9 cellular contexts compared by ENCODE assay signal in the genomic region with DNA sequence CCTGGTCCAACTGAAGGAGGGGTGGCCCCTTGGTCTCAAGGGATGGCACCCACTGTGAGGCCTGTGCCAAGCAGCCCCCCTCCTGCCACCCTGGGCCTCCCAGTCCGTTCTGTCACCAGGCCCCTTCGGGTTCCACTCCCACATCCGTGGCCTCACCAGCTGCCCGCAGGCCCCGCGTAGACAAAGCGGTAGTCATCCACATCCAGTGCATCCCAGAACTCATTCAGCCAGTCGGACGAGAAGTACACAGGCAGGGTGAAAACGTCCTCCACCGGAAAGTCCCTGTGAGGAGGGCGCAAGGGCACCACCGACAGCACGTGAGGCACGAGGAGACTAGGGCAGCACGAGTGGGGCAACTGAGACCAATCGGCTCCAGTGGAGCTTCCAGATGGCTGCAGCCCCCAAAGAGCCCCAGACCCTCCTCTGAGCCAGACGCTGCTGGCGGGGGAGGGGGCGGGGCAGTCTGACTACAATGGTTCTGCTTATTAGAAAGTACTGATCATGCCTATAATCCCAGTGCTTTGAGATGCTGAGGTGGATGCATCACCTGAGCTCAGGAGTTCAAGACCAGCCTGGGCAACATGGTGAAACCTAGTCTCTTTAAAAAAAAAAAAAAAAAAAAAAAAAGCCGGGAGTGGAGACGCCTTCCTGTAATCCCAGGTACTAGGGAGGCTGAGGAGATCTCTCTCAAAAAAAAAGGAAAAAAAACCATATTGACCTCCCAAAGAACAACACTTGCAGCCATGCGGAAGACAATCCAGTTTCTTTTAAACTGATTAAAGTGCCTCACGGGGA. TPM values are rescaled to one million over a fixed set of nuclear protein-coding genes. Genes with fewer than 3 reads are reported as not detected.
A peak's percentile ranks its signal among the peaks of the same experiment; 100 is the strongest.
DNase-seq lines count a peak whose midpoint lies in the region; ATAC-seq and TF ChIP-seq lines count a peak whose summit lies in the region.
"Had no signal": no experiment of that assay in that cellular context is flagged by ENCODE, and none has a peak within 500 bp of the region (broad histone marks: within the 10 kb centered on the region; RNA-seq: fewer than 3 reads in every experiment).

No MANE protein-coding gene starts in this region.

- no peak for ATAC-seq in GM21390 (IDR thresholded peaks at IDR 0.05; ENCODE audit: unreplicated experiment)

- peak overlapping the region; percentile 91 for H3K9ac ChIP-seq in HUES64 (ENCODE audit: low read depth, low read length)

- H3K27me3 ChIP-seq in A673 (replicated peaks; ENCODE audit: insufficient read depth, low read depth, low read length, poor library complexity) (no peaks in the 10 kb centered on the region), HUES64 (ENCODE audit: insufficient read depth, low read length) (no peaks in the 10 kb centered on the region), mononuclear cell (ENCODE audit: insufficient read depth, low read length) (no peaks in the 10 kb centered on the region)

- H3K27ac ChIP-seq in A673 (ENCODE audit: low read depth, low read length, poor library complexity, severe bottlenecking) = peak overlapping the region; percentile 85
- H3K27ac ChIP-seq in HUES64 (ENCODE audit: low read depth, low read length) = no peak overlapping the region

- TF ChIP-seq CTCF in A673 (conservative IDR thresholded peaks at IDR 0.05; ENCODE audit: low read depth, low read length) (no peak), chondrocyte (IDR thresholded peaks at IDR 0.05) (no peak)

- POLR2A ChIA-PET in A673 (lab: Charles Lee; ENCODE audit: low non-redundant PET) = no interaction called here

- TSS peak; percentile 75 for BruUV-seq in A673 (replicated peaks; lab: Mats Ljungman, UMichigan)

- peaks cover 4% of the 10 kb centered on the region for H3K4me1 ChIP-seq in A673 (ENCODE audit: insufficient read depth, low read length, poor library complexity, severe bottlenecking)
- peaks cover 10% of the 10 kb centered on the region; the same call in 1 of the 2 replicates for H3K4me1 ChIP-seq in HUES64 (ENCODE audit: insufficient read depth, low read length)
- H3K4me1 ChIP-seq in mononuclear cell (ENCODE audit: insufficient read depth, low read length) = peaks cover 27% of the 10 kb centered on the region

- no peaks in the 10 kb centered on the region for H3K9me3 Mint-ChIP-seq in chondrocyte (ENCODE audit: low read depth)

- H3K27ac Mint-ChIP-seq in chondrocyte (ENCODE audit: unreplicated experiment) = no peak overlapping the region

- no peak for DNase-seq in A673 (ENCODE audit: low spot score)
- DNase-seq in chondrocyte (ENCODE audit: low spot score) = no peak
- DNase-seq in mucosa of gallbladder (ENCODE audit: low spot score) = no peak
- DNase-seq in GOT3 (lab: John Stamatoyannopoulos, UW) = no peak
- DNase-seq in SIG-M5 (lab: John Stamatoyannopoulos, UW) = no peak
- DNase-seq: NCI-H2081 treated with DMSO at 0.1 percent for 48 hours had no signal

- CTCF ChIA-PET in A673 (lab: Charles Lee) = interaction anchor here (0.5 kb wide), 1 partner anchor 148 kb away, joined by 3 read pairs; no protein-coding TSS in a partner anchor

- H3K36me3 Mint-ChIP-seq in chondrocyte (ENCODE audit: low read depth) = peaks cover 5% of the 10 kb centered on the region

- H3K9me3 ChIP-seq in A673 (ENCODE audit: low read depth, low read length, poor library complexity, severe bottlenecking) (no peaks in the 10 kb centered on the region), HUES64 (ENCODE audit: insufficient read depth, low read depth, low read length) (no peaks in the 10 kb centered on the region), mononuclear cell (ENCODE audit: low read depth, low read length) (no peaks in the 10 kb centered on the region)

- no peaks in the 10 kb centered on the region for H3K27me3 Mint-ChIP-seq in chondrocyte (ENCODE audit: low read depth)

- intact Hi-C loops in A673 (cut with micrococcal nuclease; ENCODE audit: unreplicated experiment) = loop anchor here (10.0 kb wide), 1 partner anchor 249 kb away; no protein-coding TSS in a partner anchor

- peak overlapping the region; percentile 89 for H3K4me3 Mint-ChIP-seq in chondrocyte (ENCODE audit: unreplicated experiment)

- peaks cover 15% of the 10 kb centered on the region for H3K36me3 ChIP-seq in A673 (ENCODE audit: insufficient read depth, low read length, poor library complexity, severe bottlenecking)
- peaks cover 29% of the 10 kb centered on the region for H3K36me3 ChIP-seq in HUES64 (ENCODE audit: insufficient read depth, low read length)

- peaks cover 33% of the 10 kb centered on the region for H3K4me1 Mint-ChIP-seq in chondrocyte (ENCODE audit: low read depth)

- peak overlapping the region; percentile 94 for H3K4me3 ChIP-seq in A673 (ENCODE audit: low read depth, low read length, poor library complexity, severe bottlenecking)
- peak overlapping the region; percentile 82 for H3K4me3 ChIP-seq in HUES64 (ENCODE audit: low read length)
- peak overlapping the region; percentile 71 for H3K4me3 ChIP-seq in mononuclear cell (ENCODE audit: low read length)

- 87% methylated on average over 22 of the region's 24 CpGs for WGBS in HUES64

RNA-seq across cellular contexts. Expression of a gene that starts 1.2 kb away (rescaled TPM):
- total RNA-seq in A673 (2021) (20.7 and 23.2 TPM in 2 replicates), chondrocyte (15.0 to 24.2 TPM (median 17.8 TPM) in 3 replicates), mononuclear cell (10.5 TPM), mucosa of gallbladder (14.1 TPM)
- 15.3 TPM for polyA plus RNA-seq in HUES64 (2013, experiment 1 of 2)
- polyA plus RNA-seq in HUES64 (2013, experiment 2 of 2) = 12.3 TPM

RNA-seq across cellular contexts. Expression of a gene that starts 1.3 kb away (rescaled TPM):
- total RNA-seq in A673 (2021) = 36.4 and 40.8 TPM in 2 replicates
- polyA plus RNA-seq in HUES64 (2013, experiment 1 of 2) = 31.6 TPM
- 30.1 TPM for polyA plus RNA-seq in HUES64 (2013, experiment 2 of 2)
- 22.5 to 30.9 TPM (median 23.5 TPM) in 3 replicates for total RNA-seq in chondrocyte
- 18.1 TPM for total RNA-seq in mononuclear cell
- total RNA-seq in mucosa of gallbladder = 32.3 TPM
